ENCODE assay signal across 2 cellular contexts in the genomic region with DNA sequence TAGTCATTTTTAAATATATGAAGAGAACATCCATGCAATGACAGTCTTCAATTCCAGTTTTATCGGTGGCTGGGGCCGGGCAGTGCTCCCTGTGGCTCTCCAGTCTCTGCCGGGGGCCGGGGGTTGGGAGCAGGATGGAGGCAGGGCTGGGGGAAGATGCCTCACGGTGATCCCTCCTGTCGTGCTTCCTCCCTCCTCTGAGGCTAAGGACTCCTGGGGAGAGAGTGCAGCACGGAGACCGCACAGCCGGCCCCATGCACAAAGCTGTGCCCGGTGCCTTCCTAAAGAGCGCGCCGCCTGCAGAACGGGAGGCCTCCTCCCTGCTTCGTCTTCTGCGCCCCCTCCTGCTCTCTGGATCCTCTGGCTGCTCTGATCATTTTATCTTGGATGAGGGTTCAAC.
A peak's percentile ranks its signal among the peaks of the same experiment; 100 is the strongest.
TF ChIP-seq lines count a peak whose summit lies in the region.

No MANE protein-coding gene starts in this region.

TF ChIP-seq in HEK293T, 16 proteins besides CTCF, POLR2A, EP300 and RAD21:
- TF ChIP-seq FOXA1 (IDR thresholded peaks at IDR 0.05) (no peak), FOXK2 (IDR thresholded peaks at IDR 0.05) (no peak), L3MBTL2 (conservative IDR thresholded peaks at IDR 0.05) (no peak), ARNT (IDR thresholded peaks at IDR 0.05) (no peak), ZNF384 (IDR thresholded peaks at IDR 0.05) (no peak), HDGF (IDR thresholded peaks at IDR 0.05; ENCODE audit: borderline replicate concordance) (no peak), BHLHE40 (IDR thresholded peaks at IDR 0.05; ENCODE audit: borderline replicate concordance) (no peak), SUZ12 (IDR thresholded peaks at IDR 0.05) (no peak), FOXM1 (IDR thresholded peaks at IDR 0.05; ENCODE audit: borderline replicate concordance) (no peak)
- TF ChIP-seq, protein P1, sequence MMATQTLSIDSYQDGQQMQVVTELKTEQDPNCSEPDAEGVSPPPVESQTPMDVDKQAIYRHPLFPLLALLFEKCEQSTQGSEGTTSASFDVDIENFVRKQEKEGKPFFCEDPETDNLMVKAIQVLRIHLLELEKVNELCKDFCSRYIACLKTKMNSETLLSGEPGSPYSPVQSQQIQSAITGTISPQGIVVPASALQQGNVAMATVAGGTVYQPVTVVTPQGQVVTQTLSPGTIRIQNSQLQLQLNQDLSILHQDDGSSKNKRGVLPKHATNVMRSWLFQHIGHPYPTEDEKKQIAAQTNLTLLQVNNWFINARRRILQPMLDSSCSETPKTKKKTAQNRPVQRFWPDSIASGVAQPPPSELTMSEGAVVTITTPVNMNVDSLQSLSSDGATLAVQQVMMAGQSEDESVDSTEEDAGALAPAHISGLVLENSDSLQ (IDR thresholded peaks at IDR 0.05): no peak
TF ChIP-seq in HEK293T: peak in this region for 0.

TF ChIP-seq in HepG2, 621 proteins besides CTCF, POLR2A, EP300 and RAD21:
- TF ChIP-seq ZNF598 (CRISPR knock-in tag; IDR thresholded peaks at IDR 0.05; ENCODE audit: borderline replicate concordance) (no peak), GTF3A (CRISPR knock-in tag; conservative IDR thresholded peaks at IDR 0.05) (no peak), CENPX (CRISPR knock-in tag; IDR thresholded peaks at IDR 0.05) (no peak), ATRX (CRISPR knock-in tag; IDR thresholded peaks at IDR 0.05; ENCODE audit: borderline replicate concordance) (no peak), ZNF790 (CRISPR knock-in tag; IDR thresholded peaks at IDR 0.05; ENCODE audit: borderline replicate concordance) (no peak), ZNF138 (CRISPR knock-in tag; IDR thresholded peaks at IDR 0.05; ENCODE audit: low read depth) (no peak), ZNF263 (CRISPR knock-in tag; IDR thresholded peaks at IDR 0.05) (peak; percentile 80), MEF2D (CRISPR knock-in tag; IDR thresholded peaks at IDR 0.05) (no peak), ZNF780A (CRISPR knock-in tag; IDR thresholded peaks at IDR 0.05) (no peak)
- TF ChIP-seq, protein P2, sequence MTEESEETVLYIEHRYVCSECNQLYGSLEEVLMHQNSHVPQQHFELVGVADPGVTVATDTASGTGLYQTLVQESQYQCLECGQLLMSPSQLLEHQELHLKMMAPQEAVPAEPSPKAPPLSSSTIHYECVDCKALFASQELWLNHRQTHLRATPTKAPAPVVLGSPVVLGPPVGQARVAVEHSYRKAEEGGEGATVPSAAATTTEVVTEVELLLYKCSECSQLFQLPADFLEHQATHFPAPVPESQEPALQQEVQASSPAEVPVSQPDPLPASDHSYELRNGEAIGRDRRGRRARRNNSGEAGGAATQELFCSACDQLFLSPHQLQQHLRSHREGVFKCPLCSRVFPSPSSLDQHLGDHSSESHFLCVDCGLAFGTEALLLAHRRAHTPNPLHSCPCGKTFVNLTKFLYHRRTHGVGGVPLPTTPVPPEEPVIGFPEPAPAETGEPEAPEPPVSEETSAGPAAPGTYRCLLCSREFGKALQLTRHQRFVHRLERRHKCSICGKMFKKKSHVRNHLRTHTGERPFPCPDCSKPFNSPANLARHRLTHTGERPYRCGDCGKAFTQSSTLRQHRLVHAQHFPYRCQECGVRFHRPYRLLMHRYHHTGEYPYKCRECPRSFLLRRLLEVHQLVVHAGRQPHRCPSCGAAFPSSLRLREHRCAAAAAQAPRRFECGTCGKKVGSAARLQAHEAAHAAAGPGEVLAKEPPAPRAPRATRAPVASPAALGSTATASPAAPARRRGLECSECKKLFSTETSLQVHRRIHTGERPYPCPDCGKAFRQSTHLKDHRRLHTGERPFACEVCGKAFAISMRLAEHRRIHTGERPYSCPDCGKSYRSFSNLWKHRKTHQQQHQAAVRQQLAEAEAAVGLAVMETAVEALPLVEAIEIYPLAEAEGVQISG (CRISPR knock-in tag; IDR thresholded peaks at IDR 0.05): peak; percentile 97
- TF ChIP-seq, protein P3, sequence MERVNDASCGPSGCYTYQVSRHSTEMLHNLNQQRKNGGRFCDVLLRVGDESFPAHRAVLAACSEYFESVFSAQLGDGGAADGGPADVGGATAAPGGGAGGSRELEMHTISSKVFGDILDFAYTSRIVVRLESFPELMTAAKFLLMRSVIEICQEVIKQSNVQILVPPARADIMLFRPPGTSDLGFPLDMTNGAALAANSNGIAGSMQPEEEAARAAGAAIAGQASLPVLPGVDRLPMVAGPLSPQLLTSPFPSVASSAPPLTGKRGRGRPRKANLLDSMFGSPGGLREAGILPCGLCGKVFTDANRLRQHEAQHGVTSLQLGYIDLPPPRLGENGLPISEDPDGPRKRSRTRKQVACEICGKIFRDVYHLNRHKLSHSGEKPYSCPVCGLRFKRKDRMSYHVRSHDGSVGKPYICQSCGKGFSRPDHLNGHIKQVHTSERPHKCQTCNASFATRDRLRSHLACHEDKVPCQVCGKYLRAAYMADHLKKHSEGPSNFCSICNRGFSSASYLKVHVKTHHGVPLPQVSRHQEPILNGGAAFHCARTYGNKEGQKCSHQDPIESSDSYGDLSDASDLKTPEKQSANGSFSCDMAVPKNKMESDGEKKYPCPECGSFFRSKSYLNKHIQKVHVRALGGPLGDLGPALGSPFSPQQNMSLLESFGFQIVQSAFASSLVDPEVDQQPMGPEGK (CRISPR knock-in tag; IDR thresholded peaks at IDR 0.05): no peak
- TF ChIP-seq, protein P4, sequence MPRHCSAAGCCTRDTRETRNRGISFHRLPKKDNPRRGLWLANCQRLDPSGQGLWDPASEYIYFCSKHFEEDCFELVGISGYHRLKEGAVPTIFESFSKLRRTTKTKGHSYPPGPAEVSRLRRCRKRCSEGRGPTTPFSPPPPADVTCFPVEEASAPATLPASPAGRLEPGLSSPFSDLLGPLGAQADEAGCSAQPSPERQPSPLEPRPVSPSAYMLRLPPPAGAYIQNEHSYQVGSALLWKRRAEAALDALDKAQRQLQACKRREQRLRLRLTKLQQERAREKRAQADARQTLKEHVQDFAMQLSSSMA (CRISPR knock-in tag; IDR thresholded peaks at IDR 0.05): no peak
- TF ChIP-seq, protein P5, sequence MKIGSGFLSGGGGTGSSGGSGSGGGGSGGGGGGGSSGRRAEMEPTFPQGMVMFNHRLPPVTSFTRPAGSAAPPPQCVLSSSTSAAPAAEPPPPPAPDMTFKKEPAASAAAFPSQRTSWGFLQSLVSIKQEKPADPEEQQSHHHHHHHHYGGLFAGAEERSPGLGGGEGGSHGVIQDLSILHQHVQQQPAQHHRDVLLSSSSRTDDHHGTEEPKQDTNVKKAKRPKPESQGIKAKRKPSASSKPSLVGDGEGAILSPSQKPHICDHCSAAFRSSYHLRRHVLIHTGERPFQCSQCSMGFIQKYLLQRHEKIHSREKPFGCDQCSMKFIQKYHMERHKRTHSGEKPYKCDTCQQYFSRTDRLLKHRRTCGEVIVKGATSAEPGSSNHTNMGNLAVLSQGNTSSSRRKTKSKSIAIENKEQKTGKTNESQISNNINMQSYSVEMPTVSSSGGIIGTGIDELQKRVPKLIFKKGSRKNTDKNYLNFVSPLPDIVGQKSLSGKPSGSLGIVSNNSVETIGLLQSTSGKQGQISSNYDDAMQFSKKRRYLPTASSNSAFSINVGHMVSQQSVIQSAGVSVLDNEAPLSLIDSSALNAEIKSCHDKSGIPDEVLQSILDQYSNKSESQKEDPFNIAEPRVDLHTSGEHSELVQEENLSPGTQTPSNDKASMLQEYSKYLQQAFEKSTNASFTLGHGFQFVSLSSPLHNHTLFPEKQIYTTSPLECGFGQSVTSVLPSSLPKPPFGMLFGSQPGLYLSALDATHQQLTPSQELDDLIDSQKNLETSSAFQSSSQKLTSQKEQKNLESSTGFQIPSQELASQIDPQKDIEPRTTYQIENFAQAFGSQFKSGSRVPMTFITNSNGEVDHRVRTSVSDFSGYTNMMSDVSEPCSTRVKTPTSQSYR (CRISPR knock-in tag; IDR thresholded peaks at IDR 0.05; ENCODE audit: borderline replicate concordance): no peak
TF ChIP-seq in HepG2: peak in this region for 2.
